8 cellular contexts compared by ENCODE assay signal in genomic region chr11:130916238-130916855, GRCh38. TPM values are rescaled to one million over a fixed set of nuclear protein-coding genes. Genes with fewer than 3 reads are reported as not detected.
DNase-seq lines count a peak whose midpoint lies in the region; ATAC-seq and TF ChIP-seq lines count a peak whose summit lies in the region.

TSS of gene SNX19 (minus strand) at chr11:130916479. CDS start at chr11:130915939, 540 bp downstream.

- H3K9me3 ChIP-seq in esophagus muscularis mucosa (no peaks in the 10 kb centered on the region), muscle layer of duodenum (ENCODE audit: control insufficient read depth in 1 of 2, low read length in 2 of 2) (no peaks in the 10 kb centered on the region)

- H3K27me3 Mint-ChIP-seq in IgD-negative memory B cell, result peaks cover 8% of the 10 kb centered on the region

- H3K27me3 ChIP-seq in esophagus muscularis mucosa, result no peaks in the 10 kb centered on the region
- no peaks in the 10 kb centered on the region for H3K27me3 ChIP-seq in muscle layer of duodenum (ENCODE audit: low read depth, low read length)

- peak; percentile 74 for DNase-seq in DMS79 (lab: John Stamatoyannopoulos, UW)
- peak; percentile 87 to 94 for DNase-seq in activated T-cell treated with anti-CD3 and anti-CD28 coated beads, Interleukin-2, amount 50 U/mL, for 48 hours
- DNase-seq in esophagus muscularis mucosa (ENCODE audit: extremely low spot score), result peak; percentile 96
- peak; percentile 73 to 85 for DNase-seq in stimulated activated CD8-positive, alpha-beta memory T cell treated with anti-CD3 and anti-CD28 coated beads, Interleukin-7, amount 100 ng/mL, for 4 hours (ENCODE audit: low read depth in 2 of 2)

- H3K27ac Mint-ChIP-seq in IgD-negative memory B cell, result peak within 1 kb of the TSS; percentile 86 to 95 (median 91)

- H3K27ac ChIP-seq in esophagus muscularis mucosa (replicated peaks in 1 of 4) (peak within 1 kb of the TSS; percentile 85 to 95 (median 92)), muscle layer of duodenum (ENCODE audit: low read length) (peak within 1 kb of the TSS; percentile 89)

- peaks cover 18 to 29% (median 20%) of the 10 kb centered on the region in 3 donors for H3K4me1 Mint-ChIP-seq in IgD-negative memory B cell

- TF ChIP-seq EP300 in esophagus muscularis mucosa (IDR thresholded peaks at IDR 0.05), result no peak

- under 1% methylated on average over 60 of the region's 72 CpGs for WGBS in esophagus muscularis mucosa

- intact Hi-C loops in esophagus muscularis mucosa (cut with DNase I), result loop anchor here (10.0 kb wide), 1 partner anchor 1022 kb away; the partner anchor contains the start of gene NFRKB

- peak; percentile 99 for ATAC-seq in GM21529 (IDR thresholded peaks at IDR 0.05; ENCODE audit: unreplicated experiment)

- TF ChIP-seq CTCF in esophagus muscularis mucosa (IDR thresholded peaks at IDR 0.05), result peak; percentile 91 to 99 (median 97)

- peaks cover 0 to 4% (median 2%) of the 10 kb centered on the region in 3 donors for H3K9me3 Mint-ChIP-seq in IgD-negative memory B cell

- H3K4me1 ChIP-seq in esophagus muscularis mucosa (peaks cover 29 to 44% (median 41%) of the 10 kb centered on the region in 4 donors), muscle layer of duodenum (ENCODE audit: control insufficient read depth in 1 of 2, insufficient read depth in 2 of 2, low read length in 2 of 2) (peaks cover 0 to 26% of the 10 kb centered on the region in 2 donors)

- H3K36me3 ChIP-seq in esophagus muscularis mucosa (peaks cover 16 to 38% (median 34%) of the 10 kb centered on the region in 4 donors), muscle layer of duodenum (ENCODE audit: control insufficient read depth in 1 of 2, insufficient read depth in 2 of 2, low read length in 2 of 2) (peaks cover 17 to 28% of the 10 kb centered on the region in 2 donors)

- peaks cover 15% of the 10 kb centered on the region for H3K36me3 Mint-ChIP-seq in IgD-negative memory B cell

- H3K4me3 Mint-ChIP-seq in IgD-negative memory B cell, result peak within 1 kb of the TSS; percentile 86 to 96 (median 94)

- peak within 1 kb of the TSS; percentile 68 to 98 (median 92) for H3K4me3 ChIP-seq in esophagus muscularis mucosa
- peak within 1 kb of the TSS; percentile 89 to 97 for H3K4me3 ChIP-seq in muscle layer of duodenum (ENCODE audit: low read depth in 1 of 2, low read length in 2 of 2)

- TF ChIP-seq POLR2A in esophagus muscularis mucosa (IDR thresholded peaks at IDR 0.05; ENCODE audit: low read depth), result peak; percentile 91

TF ChIP-seq in PFSK-1, 5 proteins besides CTCF, POLR2A, EP300 and RAD21:
- TF ChIP-seq REST (IDR thresholded peaks at IDR 0.05; ENCODE audit: insufficient read depth in 1 of 2, low read depth in 2 of 2, low read length in 2 of 2) (no peak), TAF1 (IDR thresholded peaks at IDR 0.05; ENCODE audit: borderline replicate concordance, insufficient read depth, low read length) (peak; percentile 77; the same call in 1 of the 2 replicates), SIN3A (IDR thresholded peaks at IDR 0.05; ENCODE audit: borderline replicate concordance, insufficient read depth, low read length) (peak; percentile 64; the same call in 1 of the 2 replicates), POLR2AphosphoS5 (IDR thresholded peaks at IDR 0.05; ENCODE audit: low read depth, low read length) (peak; percentile 92), FOXP2 (optimal IDR thresholded peaks at IDR 0.05; ENCODE audit: borderline replicate concordance, extremely low read depth, extremely low read length, insufficient read depth) (peak; percentile 93)
TF ChIP-seq in PFSK-1: peak in this region for 4.

RNA-seq across cellular contexts. Expression of gene SNX19, which starts in this region (rescaled TPM):
- 25.1 TPM for polyA plus RNA-seq in IgD-negative memory B cell
- polyA plus RNA-seq in PFSK-1 (2012; ENCODE audit: insufficient read length, low read depth), result 28.8 TPM
- 100 to 1,000 TPM in 2 of 4 donors, 10 to 100 TPM in 2; 87.6 to 118 (median 95.8) TPM for total RNA-seq in esophagus muscularis mucosa

Comparison
In these comparisons a context has a peak if more than half of its experiments do, and no peak if none do; other contexts are left out.
1. Peak in every context shown above with its lines: DNase-seq, ATAC-seq, H3K4me3 ChIP-seq and H3K27ac ChIP-seq.